ENCODE assay signal across 20 cellular contexts in the genomic region with DNA sequence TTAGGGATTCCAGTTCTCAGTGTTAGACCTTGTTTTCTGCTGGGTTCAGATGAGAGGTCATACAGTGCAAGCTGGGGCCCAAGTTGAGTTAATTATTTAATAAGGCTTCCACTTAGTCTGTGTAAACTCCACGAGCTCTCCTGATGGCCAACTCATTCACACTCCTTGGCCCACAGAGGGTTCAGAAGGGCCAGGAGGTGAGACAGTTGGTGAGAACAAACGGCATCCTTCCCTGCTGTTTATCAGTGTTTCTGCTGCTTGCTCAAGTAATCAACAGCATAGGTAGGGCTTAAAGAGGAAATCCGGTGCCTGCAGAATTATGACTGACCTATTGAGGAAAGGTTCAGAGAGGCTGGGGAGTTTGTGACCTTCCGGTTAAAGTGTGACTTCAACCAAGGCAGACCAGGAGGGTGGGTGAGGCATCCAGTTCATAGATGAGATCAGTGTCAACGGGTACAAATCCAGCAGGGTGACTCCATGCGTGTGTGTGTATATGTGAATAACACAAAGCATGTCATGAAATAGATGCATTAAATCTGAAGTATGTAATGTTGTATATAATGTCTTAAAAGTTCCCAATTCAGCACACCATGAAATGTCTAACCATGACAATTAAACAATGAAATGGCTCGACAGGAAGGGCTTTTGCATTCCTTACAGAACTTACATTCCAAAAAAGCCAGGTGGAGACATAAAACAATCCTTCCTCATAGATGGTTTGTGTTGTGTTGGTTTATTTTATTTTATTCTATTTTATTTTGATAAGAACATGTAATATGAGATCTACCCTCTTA. TPM values are rescaled to one million over a fixed set of nuclear protein-coding genes. Genes with fewer than 3 reads are reported as not detected.
DNase-seq lines count a peak whose midpoint lies in the region; ATAC-seq and TF ChIP-seq lines count a peak whose summit lies in the region.
"Had no signal": no experiment of that assay in that cellular context is flagged by ENCODE, and none has a peak within 500 bp of the region (broad histone marks: within the 10 kb centered on the region; RNA-seq: fewer than 3 reads in every experiment).

No MANE protein-coding gene starts in this region.

- no peaks in the 10 kb centered on the region for H3K27me3 Mint-ChIP-seq in endodermal cell (ENCODE audit: insufficient read depth)
- peaks cover 0 to 18% (median 10%) of the 10 kb centered on the region in 5 donors for H3K27me3 Mint-ChIP-seq in naive thymus-derived CD4-positive, alpha-beta T cell
- H3K27me3 Mint-ChIP-seq: activated naive CD4-positive, alpha-beta T cell treated with anti-CD3 and anti-CD28 coated beads, Interleukin-2, amount 50 U/mL, for 24 hours had no signal

- peaks cover 13% of the 10 kb centered on the region for H3K4me1 ChIP-seq in endodermal cell (ENCODE audit: control insufficient read depth, insufficient read depth, low read length)
- peaks cover 0 to 60% (median 24%) of the 10 kb centered on the region in 4 donors for H3K4me1 ChIP-seq in right lobe of liver
- H3K4me1 ChIP-seq in upper lobe of left lung: peaks cover 0 to 4% (median 1%) of the 10 kb centered on the region in 4 donors
- no peaks in the 10 kb centered on the region for H3K4me1 ChIP-seq in naive thymus-derived CD4-positive, alpha-beta T cell (ENCODE audit: control insufficient read depth in 2 of 2, insufficient read depth in 2 of 2, low read length in 2 of 2)
- H3K4me1 ChIP-seq: SJCRH30, uterus had no signal

- H3K4me1 Mint-ChIP-seq in endodermal cell: peaks cover 36% of the 10 kb centered on the region
- peaks cover 0 to 4% (median 0%) of the 10 kb centered on the region in 7 donors for H3K4me1 Mint-ChIP-seq in naive thymus-derived CD4-positive, alpha-beta T cell
- H3K4me1 Mint-ChIP-seq: activated naive CD4-positive, alpha-beta T cell treated with anti-CD3 and anti-CD28 coated beads, Interleukin-2, amount 50 U/mL, for 24 hours had no signal

- WGBS in endodermal cell (ENCODE audit: insufficient coverage in 1 of 2, insufficient read length in 1 of 2), 2 experiments: 81 to 88% methylated on average over 6 to 7 of the region's 7 CpGs
- 19% methylated on average over 7 of the region's 7 CpGs for WGBS in right lobe of liver (ENCODE audit: insufficient coverage, low coverage, low lambda C conversion rate, missing lambda C conversion rate)
- 55 to 64% methylated on average over 7 of the region's 7 CpGs for whole genome bisulfite sequencing in upper lobe of left lung, 2 donors

- ATAC-seq in right lobe of liver (peak; percentile 59 to 73 (median 68)), upper lobe of left lung (ENCODE audit: low FRiP score in 2 of 2) (peak; percentile 23 to 47), Right ventricle myocardium inferior (no peak)
- ATAC-seq in naive thymus-derived CD4-positive, alpha-beta T cell: no peak
- ATAC-seq: T-helper 17 cell had no signal

- no peak overlapping the region for H3K9ac ChIP-seq in endodermal cell (ENCODE audit: extremely low read depth, low read length, poor library complexity, severe bottlenecking)

- no peak overlapping the region for H3K4me3 Mint-ChIP-seq in endodermal cell
- H3K4me3 Mint-ChIP-seq in naive thymus-derived CD4-positive, alpha-beta T cell: no peak overlapping the region
- H3K4me3 Mint-ChIP-seq: activated naive CD4-positive, alpha-beta T cell treated with anti-CD3 and anti-CD28 coated beads, Interleukin-2, amount 50 U/mL, for 24 hours; B cell; T-helper 17 cell had no signal

- DNase-seq in SIG-M5 treated with dmso at 0.1 percent for 504 hours (lab: John Stamatoyannopoulos, UW; ENCODE audit: unreplicated experiment) (peak; percentile 85), SIG-M5 (lab: John Stamatoyannopoulos, UW) (no peak), endodermal cell (no peak), right lobe of liver (peak; percentile 34 to 71 (median 69)), upper lobe of left lung (no peak), NCI-H2196 treated with DMSO at 0.1 percent for 48 hours (lab: John Stamatoyannopoulos, UW; ENCODE audit: unreplicated experiment) (no peak), Right ventricle myocardium inferior (ENCODE audit: missing footprints) (no peak)
- no peak for DNase-seq in naive thymus-derived CD4-positive, alpha-beta T cell
- DNase-seq: 8988T; activated CD8-positive, alpha-beta memory T cell treated with anti-CD3 and anti-CD28 coated beads for 24 hours; EL; foreskin melanocyte; midbrain; NCI-H526 treated with DMSO at 0.1 percent for 48 hours; SJCRH30; stimulated activated naive CD4-positive, alpha-beta T cell; T-helper 17 cell; uterus had no signal

- no peak for TF ChIP-seq EP300 in upper lobe of left lung (IDR thresholded peaks at IDR 0.05)

- POLR2A ChIA-PET in naive thymus-derived CD4-positive, alpha-beta T cell (lab: Charles Lee): no interaction called here

- no peaks in the 10 kb centered on the region for H3K36me3 Mint-ChIP-seq in endodermal cell (ENCODE audit: low read depth)
- peaks cover 0 to 4% (median 0%) of the 10 kb centered on the region in 5 donors for H3K36me3 Mint-ChIP-seq in naive thymus-derived CD4-positive, alpha-beta T cell
- H3K36me3 Mint-ChIP-seq: activated naive CD4-positive, alpha-beta T cell treated with anti-CD3 and anti-CD28 coated beads, Interleukin-2, amount 50 U/mL, for 24 hours had no signal

- TF ChIP-seq POLR2A in right lobe of liver (IDR thresholded peaks at IDR 0.05) (peak; percentile 34), upper lobe of left lung (IDR thresholded peaks at IDR 0.05) (no peak)

- H3K9me3 Mint-ChIP-seq in endodermal cell: peaks cover 9% of the 10 kb centered on the region
- peaks cover 0 to 5% (median 0%) of the 10 kb centered on the region in 11 donors for H3K9me3 Mint-ChIP-seq in naive thymus-derived CD4-positive, alpha-beta T cell
- H3K9me3 Mint-ChIP-seq: activated naive CD4-positive, alpha-beta T cell treated with anti-CD3 and anti-CD28 coated beads, Interleukin-2, amount 50 U/mL, for 24 hours had no signal

- TF ChIP-seq CTCF in endodermal cell (conservative IDR thresholded peaks at IDR 0.05): no peak
- TF ChIP-seq CTCF in right lobe of liver (IDR thresholded peaks at IDR 0.05): no peak
- no peak for TF ChIP-seq CTCF in upper lobe of left lung (IDR thresholded peaks at IDR 0.05)

- H3K27me3 ChIP-seq in endodermal cell (ENCODE audit: control insufficient read depth, insufficient read depth, low read length, poor library complexity, severe bottlenecking) (no peaks in the 10 kb centered on the region), right lobe of liver (no peaks in the 10 kb centered on the region), upper lobe of left lung (no peaks in the 10 kb centered on the region)
- no peaks in the 10 kb centered on the region for H3K27me3 ChIP-seq in naive thymus-derived CD4-positive, alpha-beta T cell (ENCODE audit: control insufficient read depth in 2 of 2, insufficient read depth in 2 of 2, low read length in 2 of 2)
- H3K27me3 ChIP-seq: uterus had no signal

- H3K27ac Mint-ChIP-seq in endodermal cell: peak overlapping the region; percentile 19
- no peak overlapping the region for H3K27ac Mint-ChIP-seq in naive thymus-derived CD4-positive, alpha-beta T cell
- H3K27ac Mint-ChIP-seq: activated naive CD4-positive, alpha-beta T cell treated with anti-CD3 and anti-CD28 coated beads, Interleukin-2, amount 50 U/mL, for 24 hours; B cell; T-helper 17 cell had no signal

- H3K27ac ChIP-seq in endodermal cell (ENCODE audit: low read depth, low read length) (no peak overlapping the region), right lobe of liver (peak overlapping the region; percentile 31 to 95 (median 43)), upper lobe of left lung (peak overlapping the region in 1 of 4 donors; percentile 17)
- no peak overlapping the region for H3K27ac ChIP-seq in naive thymus-derived CD4-positive, alpha-beta T cell (ENCODE audit: low read depth, low read length)
- H3K27ac ChIP-seq: SJCRH30, uterus had no signal

- H3K9me3 ChIP-seq in endodermal cell (ENCODE audit: control insufficient read depth, low read length) (no peaks in the 10 kb centered on the region), right lobe of liver (no peaks in the 10 kb centered on the region), upper lobe of left lung (no peaks in the 10 kb centered on the region)
- no peaks in the 10 kb centered on the region for H3K9me3 ChIP-seq in naive thymus-derived CD4-positive, alpha-beta T cell (ENCODE audit: control insufficient read depth in 2 of 3, low read length in 3 of 3)
- H3K9me3 ChIP-seq: uterus had no signal

- intact Hi-C loops in right lobe of liver (cut with DNase I): no loop called here
- intact Hi-C loops in naive thymus-derived CD4-positive, alpha-beta T cell (cut with micrococcal nuclease): no loop called here
- intact Hi-C loops in Right ventricle myocardium inferior (cut with DNase I): no loop called here

- no peak overlapping the region for H3K4me3 ChIP-seq in endodermal cell (ENCODE audit: low read length)
- H3K4me3 ChIP-seq in right lobe of liver: peak overlapping the region in 1 of 3 donors; percentile 8
- H3K4me3 ChIP-seq in upper lobe of left lung: no peak overlapping the region
- no peak overlapping the region for H3K4me3 ChIP-seq in naive thymus-derived CD4-positive, alpha-beta T cell (ENCODE audit: low read length)
- H3K4me3 ChIP-seq: SJCRH30, uterus had no signal

- CTCF ChIA-PET in naive thymus-derived CD4-positive, alpha-beta T cell (lab: Charles Lee): interaction anchor here (0.7 kb wide), 1 partner anchor 45 kb away, joined by 3 read pairs; no protein-coding TSS in a partner anchor

- H3K36me3 ChIP-seq in endodermal cell (ENCODE audit: control insufficient read depth, insufficient read depth, low read length) (no peaks in the 10 kb centered on the region), right lobe of liver (no peaks in the 10 kb centered on the region), upper lobe of left lung (no peaks in the 10 kb centered on the region)
- no peaks in the 10 kb centered on the region for H3K36me3 ChIP-seq in naive thymus-derived CD4-positive, alpha-beta T cell (ENCODE audit: control insufficient read depth in 2 of 3, insufficient read depth in 3 of 3, low read length in 3 of 3)
- H3K36me3 ChIP-seq: SJCRH30, uterus had no signal

RNA-seq across cellular contexts. Expression of a gene that starts 37.4 kb away (rescaled TPM):
- total RNA-seq in endodermal cell (not detected), right lobe of liver (under 1 TPM in 4 of 6 experiments, not detected in 2; 0.07 to 0.43 (median 0.15) TPM), upper lobe of left lung (10 to 100 TPM in 1 of 6 donors, 1 to 10 TPM in 2, under 1 TPM in 3; 0.74 to 11.2 (median 1.3) TPM), Right ventricle myocardium inferior (not detected)
- polyA plus RNA-seq in endodermal cell (2013, experiment 1 of 2): 0.07 TPM
- not detected for polyA plus RNA-seq in endodermal cell (2013, experiment 2 of 2)
- under 1 TPM in 2 of 5 experiments, not detected in 3; 0.10 to 0.16 TPM for total RNA-seq in naive thymus-derived CD4-positive, alpha-beta T cell
- under 1 TPM in 1 of 2 donors, not detected in 1; 0.05 TPM for polyA plus RNA-seq in naive thymus-derived CD4-positive, alpha-beta T cell

Comparison
In these comparisons a context has a peak if more than half of its experiments do, and no peak if none do; other contexts are left out.
1. DNase-seq: peak in SIG-M5 treated with dmso at 0.1 percent for 504 hours (single experiment) and right lobe of liver (3 of 3); none in SIG-M5 (single experiment), endodermal cell (single experiment), upper lobe of left lung (0 of 2), naive thymus-derived CD4-positive, alpha-beta T cell (0 of 9), NCI-H2196 treated with DMSO at 0.1 percent for 48 hours (single experiment) and Right ventricle myocardium inferior (single experiment).
2. H3K27ac ChIP-seq: peak in right lobe of liver (3 of 3); none in endodermal cell (single experiment) and naive thymus-derived CD4-positive, alpha-beta T cell (single experiment).
3. ATAC-seq: peak in right lobe of liver (4 of 4) and upper lobe of left lung (2 of 2); none in naive thymus-derived CD4-positive, alpha-beta T cell (single experiment) and Right ventricle myocardium inferior (single experiment).